In the genomic region with DNA sequence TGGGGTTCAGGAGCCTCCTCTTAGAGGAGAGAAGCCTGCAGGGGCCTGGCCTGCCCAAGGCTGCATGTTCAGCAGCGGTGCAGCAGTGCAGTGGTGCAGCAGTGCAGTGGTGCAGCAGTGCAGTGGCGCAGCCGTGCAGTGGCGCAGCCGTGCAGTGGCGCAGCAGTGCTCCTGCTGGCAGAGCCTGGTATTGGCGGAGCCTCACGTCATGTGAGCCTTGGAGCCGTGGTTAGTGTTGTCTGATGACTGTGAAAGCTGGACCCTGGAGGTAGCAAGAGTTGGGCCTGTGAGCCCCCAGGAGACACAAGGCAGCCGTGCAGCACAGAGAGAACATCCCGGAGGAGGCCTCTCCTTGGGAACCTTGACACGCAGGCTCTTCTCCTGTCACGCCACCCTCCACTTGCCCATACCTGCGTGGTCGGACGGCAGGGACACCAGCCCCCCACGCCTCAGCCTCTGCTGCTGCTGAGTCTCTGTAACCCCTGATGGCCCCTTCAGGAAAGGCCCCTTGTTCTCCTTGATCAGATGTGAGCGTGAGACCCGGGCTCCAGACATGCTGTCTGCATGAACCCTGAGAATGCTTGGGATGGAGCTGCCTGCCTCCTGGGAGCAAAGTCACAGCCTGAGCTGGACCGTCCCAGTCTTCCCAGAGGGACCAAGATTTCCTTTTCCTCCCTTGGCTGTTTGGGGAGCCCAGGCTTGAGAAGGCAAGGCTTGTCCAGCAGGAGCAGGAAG, we compare ENCODE assay signal across 16 cellular contexts.
DNase-seq lines count a peak whose midpoint lies in the region; ATAC-seq and TF ChIP-seq lines count a peak whose summit lies in the region.
"Had no signal": no experiment of that assay in that cellular context is flagged by ENCODE, and none has a peak within 500 bp of the region (broad histone marks: within the 10 kb centered on the region; RNA-seq: fewer than 3 reads in every experiment).

No MANE protein-coding gene starts in this region.

- ATAC-seq in stimulated activated effector memory CD8-positive, alpha-beta T cell treated with anti-CD3 and anti-CD28 coated beads, Interleukin-12 subunit alpha, Interleukin-12 subunit beta, amount 100 ng/mL, for 72 hours: peak; percentile 27
- ATAC-seq: stimulated activated memory B cell treated with anti-CD40 and anti-IgM and Interleukin-4, amounts not matched to agents 10 μg/mL and 1 μg/mL and 100 μg/mL, for 72 hours; WTC11 had no signal

- no peaks in the 10 kb centered on the region for H3K4me1 Mint-ChIP-seq in stimulated activated effector memory CD8-positive, alpha-beta T cell treated with anti-CD3 and anti-CD28 coated beads, Interleukin-12 subunit alpha, Interleukin-12 subunit beta, amount 100 ng/mL, for 72 hours
- H3K4me1 Mint-ChIP-seq: stimulated activated memory B cell treated with anti-CD40 and anti-IgM and Interleukin-4, amounts not matched to agents 10 μg/mL and 1 μg/mL and 100 μg/mL, for 72 hours; WTC11 had no signal

- H3K4me3 ChIP-seq in LNCaP clone FGC (ENCODE audit: low read depth, low read length) (no peak overlapping the region), fibroblast of mammary gland (ENCODE audit: control insufficient read depth, low read depth, low read length) (no peak overlapping the region)
- H3K4me3 ChIP-seq: upper lobe of left lung had no signal

- H3K36me3 Mint-ChIP-seq in stimulated activated effector memory CD8-positive, alpha-beta T cell treated with anti-CD3 and anti-CD28 coated beads, Interleukin-12 subunit alpha, Interleukin-12 subunit beta, amount 100 ng/mL, for 72 hours: no peaks in the 10 kb centered on the region
- H3K36me3 Mint-ChIP-seq: stimulated activated memory B cell treated with anti-CD40 and anti-IgM and Interleukin-4, amounts not matched to agents 10 μg/mL and 1 μg/mL and 100 μg/mL, for 72 hours had no signal

- H3K9me3 Mint-ChIP-seq in stimulated activated effector memory CD8-positive, alpha-beta T cell treated with anti-CD3 and anti-CD28 coated beads, Interleukin-12 subunit alpha, Interleukin-12 subunit beta, amount 100 ng/mL, for 72 hours: peaks cover 8% of the 10 kb centered on the region

- H3K4me3 Mint-ChIP-seq in stimulated activated effector memory CD8-positive, alpha-beta T cell treated with anti-CD3 and anti-CD28 coated beads, Interleukin-12 subunit alpha, Interleukin-12 subunit beta, amount 100 ng/mL, for 72 hours: no peak overlapping the region
- H3K4me3 Mint-ChIP-seq: stimulated activated memory B cell treated with anti-CD40 and anti-IgM and Interleukin-4, amounts not matched to agents 10 μg/mL and 1 μg/mL and 100 μg/mL, for 72 hours; WTC11 had no signal

- DNase-seq in activated CD8-positive, alpha-beta memory T cell treated with anti-CD3 and anti-CD28 coated beads for 24 hours: peak; percentile 44
- DNase-seq in activated CD8-positive, alpha-beta memory T cell treated with anti-CD3 and anti-CD28 coated beads, Interleukin-2, amount 50 U/mL, for 4 hours: no peak
- DNase-seq in LNCaP clone FGC (ENCODE audit: low read depth): no peak
- DNase-seq in fibroblast of mammary gland (ENCODE audit: low read depth): no peak
- DNase-seq in stimulated activated effector memory CD8-positive, alpha-beta T cell treated with anti-CD3 and anti-CD28 coated beads, Interleukin-12 subunit alpha, Interleukin-12 subunit beta, amount 100 ng/mL, for 72 hours (ENCODE audit: low spot score in 2 of 2): no peak
- no peak for DNase-seq in posterior vena cava (ENCODE audit: low spot score)
- no peak for DNase-seq in NCI-H226
- DNase-seq in SIG-M5 treated with dmso at 0.1 percent for 504 hours (lab: John Stamatoyannopoulos, UW; ENCODE audit: unreplicated experiment): no peak
- DNase-seq: activated naive CD4-positive, alpha-beta T cell treated with Interleukin-2 at 50 U/mL for 16 hours; cortex of kidney; mesendoderm; NCI-H1694 treated with DMSO at 0.1 percent for 48 hours; NCI-H524 treated with DMSO at 0.1 percent for 48 hours had no signal

- H3K27ac Mint-ChIP-seq in stimulated activated effector memory CD8-positive, alpha-beta T cell treated with anti-CD3 and anti-CD28 coated beads, Interleukin-12 subunit alpha, Interleukin-12 subunit beta, amount 100 ng/mL, for 72 hours: no peak overlapping the region
- H3K27ac Mint-ChIP-seq: stimulated activated memory B cell treated with anti-CD40 and anti-IgM and Interleukin-4, amounts not matched to agents 10 μg/mL and 1 μg/mL and 100 μg/mL, for 72 hours; WTC11 had no signal

- intact Hi-C loops in posterior vena cava (cut with DNase I): no loop called here

- TF ChIP-seq CTCF in LNCaP clone FGC (IDR thresholded peaks at IDR 0.05; ENCODE audit: control insufficient read depth, extremely low read depth, insufficient read depth) (peak; percentile 15; the same call in 1 of the 2 replicates), fibroblast of mammary gland (conservative IDR thresholded peaks at IDR 0.05; ENCODE audit: control insufficient read depth, insufficient read depth, low read depth, low read length) (peak; percentile 1)
